In genomic region chr10:88158506-88159123, GRCh38 we compare ENCODE assay signal across 14 cellular contexts.
DNase-seq lines count a peak whose midpoint lies in the region; ATAC-seq and TF ChIP-seq lines count a peak whose summit lies in the region.
"Had no signal": no experiment of that assay in that cellular context is flagged by ENCODE, and none has a peak within 500 bp of the region (broad histone marks: within the 10 kb centered on the region; RNA-seq: fewer than 3 reads in every experiment).

No MANE protein-coding gene starts in this region.

- TF ChIP-seq CTCF in DND-41 (IDR thresholded peaks at IDR 0.05; ENCODE audit: borderline replicate concordance, extremely low read depth, low read length, poor library complexity, severe bottlenecking) = no peak
- no peak for TF ChIP-seq CTCF in SU-DHL-6 (IDR thresholded peaks at IDR 0.05; ENCODE audit: insufficient read depth, low read length, poor library complexity, severe bottlenecking)
- TF ChIP-seq CTCF in fibroblast of villous mesenchyme (IDR thresholded peaks at IDR 0.05; ENCODE audit: insufficient read depth, low read depth, low read length) = no peak
- no peak for TF ChIP-seq CTCF in spleen (IDR thresholded peaks at IDR 0.05 in 8 of 11, conservative IDR thresholded peaks at IDR 0.05 in 3 of 11)

- 73 to 86% (median 78%) methylated on average over 3 of the region's 3 CpGs for WGBS in spleen, 5 donors

- H3K4me3 ChIP-seq in DND-41 (ENCODE audit: low read depth in 1 of 2, low read length in 2 of 2) = no peak overlapping the region
- H3K4me3 ChIP-seq in SU-DHL-6 (ENCODE audit: insufficient read depth, low read length, poor library complexity, severe bottlenecking) = no peak overlapping the region
- no peak overlapping the region for H3K4me3 ChIP-seq in fibroblast of villous mesenchyme (ENCODE audit: low read depth, low read length)
- no peak overlapping the region for H3K4me3 ChIP-seq in skeletal muscle tissue (ENCODE audit: low read length in 3 of 3)
- H3K4me3 ChIP-seq in spleen = no peak overlapping the region

- no peaks in the 10 kb centered on the region for H3F3A ChIP-seq in SU-DHL-6 (ENCODE audit: insufficient read depth)

- no peak overlapping the region for H3K9ac ChIP-seq in DND-41 (ENCODE audit: low read depth, low read length)
- H3K9ac ChIP-seq in SU-DHL-6 (ENCODE audit: low read length) = no peak overlapping the region
- no peak overlapping the region for H3K9ac ChIP-seq in skeletal muscle tissue (ENCODE audit: low read depth in 1 of 3, low read length in 3 of 3)

- H3K4me1 ChIP-seq in DND-41 (ENCODE audit: insufficient read depth, low read length) (0 out of 2 replicates have a peak, but pooled peaks cover 3% of the 10 kb centered on the region), skeletal muscle tissue (ENCODE audit: control insufficient read depth in 3 of 3, insufficient read depth in 3 of 3, low read length in 3 of 3) (peaks cover 4 to 8% (median 6%) of the 10 kb centered on the region in 3 donors), spleen (peaks cover 0 to 17% (median 0%) of the 10 kb centered on the region in 6 donors)

- no peak overlapping the region for H3K27ac ChIP-seq in DND-41 (ENCODE audit: low read length)
- H3K27ac ChIP-seq in SU-DHL-6 (ENCODE audit: low read depth, low read length) = no peak overlapping the region
- peak overlapping the region; percentile 69 for H3K27ac ChIP-seq in skeletal muscle tissue (ENCODE audit: low read depth, low read length)
- no peak overlapping the region for H3K27ac ChIP-seq in spleen

- H4K20me1 ChIP-seq in DND-41 (ENCODE audit: insufficient read depth, low read length) = no peaks in the 10 kb centered on the region
- H4K20me1 ChIP-seq in SU-DHL-6 (ENCODE audit: low read depth, low read length) = no peaks in the 10 kb centered on the region

- ATAC-seq in DND-41 (ENCODE audit: insufficient read depth, low read depth) = no peak

- H3K79me2 ChIP-seq in DND-41 (ENCODE audit: insufficient read depth, low read length) = no peaks in the 10 kb centered on the region
- no peaks in the 10 kb centered on the region for H3K79me2 ChIP-seq in SU-DHL-6 (ENCODE audit: insufficient read depth, low read length)

- H3K27me3 ChIP-seq in DND-41 (ENCODE audit: insufficient read depth, low read length, poor library complexity) (no peaks in the 10 kb centered on the region), SU-DHL-6 (ENCODE audit: low read length) (no peaks in the 10 kb centered on the region), skeletal muscle tissue (ENCODE audit: control insufficient read depth in 3 of 3, insufficient read depth in 3 of 3, low read length in 3 of 3) (no peaks in the 10 kb centered on the region), spleen (replicated peaks in 1 of 7) (no peaks in the 10 kb centered on the region)

- no peaks in the 10 kb centered on the region for H3K9me3 ChIP-seq in DND-41 (ENCODE audit: insufficient read depth, low read length, severe bottlenecking)
- H3K9me3 ChIP-seq in SU-DHL-6 (ENCODE audit: insufficient read depth, low read length) = no peaks in the 10 kb centered on the region
- no peaks in the 10 kb centered on the region for H3K9me3 ChIP-seq in skeletal muscle tissue (ENCODE audit: control insufficient read depth in 3 of 3, low read length in 3 of 3)
- H3K9me3 ChIP-seq in spleen = no peaks in the 10 kb centered on the region

- no peak overlapping the region for H3K4me2 ChIP-seq in DND-41 (ENCODE audit: insufficient read depth, low read length)
- no peak overlapping the region for H3K4me2 ChIP-seq in SU-DHL-6 (ENCODE audit: low read depth, low read length, poor library complexity, severe bottlenecking)

- no peaks in the 10 kb centered on the region for H3K9me2 ChIP-seq in SU-DHL-6 (replicated peaks; ENCODE audit: insufficient read depth, low read length)

- H3K36me3 ChIP-seq in DND-41 (ENCODE audit: insufficient read depth, low read length) (no peaks in the 10 kb centered on the region), SU-DHL-6 (ENCODE audit: low read length) (no peaks in the 10 kb centered on the region), skeletal muscle tissue (ENCODE audit: control insufficient read depth in 3 of 3, insufficient read depth in 3 of 3, low read length in 3 of 3) (no peaks in the 10 kb centered on the region), spleen (no peaks in the 10 kb centered on the region)

- intact Hi-C loops in spleen (cut with DNase I; ENCODE audit: low total_unique reads) = no loop called here

- DNase-seq in DND-41 (no peak), fibroblast of villous mesenchyme (ENCODE audit: low read depth) (peak; percentile 55), HuH-7.5 (ENCODE audit: low spot score) (no peak), HT-29 (ENCODE audit: low spot score) (no peak), spleen (no peak)
- no peak for DNase-seq in stimulated activated naive CD4-positive, alpha-beta T cell treated with Interleukin-2 at 50 U/mL for 16 hours (lab: John Stamatoyannopoulos, UW)
- DNase-seq: amygdala, DMS153, NCI-H1048, nephron progenitor cell, substantia nigra, T-helper 1 cell had no signal

- H2AFZ ChIP-seq in DND-41 (ENCODE audit: low read depth, low read length) (0 out of 2 replicates have a peak overlapping the region, but pooled peaks have one; percentile 49), SU-DHL-6 (ENCODE audit: low read depth, low read length, severe bottlenecking) (peak overlapping the region; percentile 51)

- no peak for TF ChIP-seq POLR2A in spleen (IDR thresholded peaks at IDR 0.05)
